Comparison of ENCODE assay signal across 9 cellular contexts in the genomic region with DNA sequence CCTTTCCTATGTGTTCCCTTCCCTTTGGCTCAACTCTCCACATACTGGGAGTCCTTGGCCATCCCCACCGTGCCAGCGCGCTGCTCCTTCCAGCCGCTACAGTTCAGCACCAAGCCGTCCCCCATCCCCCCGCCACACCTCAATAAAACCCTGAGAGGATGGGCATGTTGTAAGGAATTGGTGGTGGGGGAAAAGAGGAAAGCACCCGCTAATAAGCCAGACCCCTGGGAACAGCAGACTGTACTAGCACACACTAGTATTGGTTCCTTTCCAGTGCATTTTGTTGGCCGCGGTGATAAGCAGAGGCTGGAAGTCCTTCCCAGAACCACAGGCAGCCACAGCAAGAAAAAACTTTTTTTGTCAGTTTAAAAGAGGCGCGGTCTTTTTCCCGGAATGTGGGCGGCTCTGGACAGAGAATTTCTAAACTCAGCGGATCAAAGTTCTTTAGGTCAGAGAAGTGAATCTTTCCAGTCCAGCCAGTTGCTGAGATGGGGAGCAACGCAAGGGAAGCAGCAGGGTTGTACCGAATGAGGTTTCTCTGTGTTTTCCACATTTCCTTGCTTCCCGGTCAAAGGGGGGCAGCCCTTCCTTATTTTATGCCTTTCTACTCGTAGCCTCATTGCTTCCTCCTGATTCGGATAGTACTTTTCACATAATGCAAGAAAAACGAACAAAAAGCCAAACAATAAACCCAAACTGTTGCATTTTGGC. TPM values are rescaled to one million over a fixed set of nuclear protein-coding genes. Genes with fewer than 3 reads are reported as not detected.
A peak's percentile ranks its signal among the peaks of the same experiment; 100 is the strongest.
DNase-seq lines count a peak whose midpoint lies in the region; ATAC-seq and TF ChIP-seq lines count a peak whose summit lies in the region.
"Had no signal": no experiment of that assay in that cellular context is flagged by ENCODE, and none has a peak within 500 bp of the region (broad histone marks: within the 10 kb centered on the region; RNA-seq: fewer than 3 reads in every experiment).

No MANE protein-coding gene starts in this region.

- H3K4me1 Mint-ChIP-seq in nephron progenitor cell: peaks cover 20% of the 10 kb centered on the region

- no peaks in the 10 kb centered on the region for H3K9me3 Mint-ChIP-seq in nephron progenitor cell

- no peaks in the 10 kb centered on the region for H3K36me3 Mint-ChIP-seq in nephron progenitor cell (ENCODE audit: low read depth)

- peak; percentile 60 for DNase-seq in AG20443 (ENCODE audit: low spot score)
- peak; percentile 34 for DNase-seq in NCI-H460 (ENCODE audit: extremely low read depth, low read depth)
- no peak for DNase-seq in esophagus muscularis mucosa (ENCODE audit: extremely low spot score)
- peak; percentile 30 for DNase-seq in nephron progenitor cell
- no peak for DNase-seq in prostate gland (ENCODE audit: low spot score)
- DNase-seq in NK-92 treated with Interleukin-12 subunit alpha and Interleukin-12 subunit beta, amount 100 ng/mL, for 24 hours (lab: John Stamatoyannopoulos, UW): no peak

- peaks cover 37% of the 10 kb centered on the region for H3K27me3 Mint-ChIP-seq in nephron progenitor cell (ENCODE audit: low read depth, poor library complexity)

- H3K27ac ChIP-seq in esophagus muscularis mucosa (replicated peaks in 1 of 4) (no peak overlapping the region), prostate gland (no peak overlapping the region)
- H3K27ac ChIP-seq: adrenal gland had no signal

- intact Hi-C loops in esophagus muscularis mucosa (cut with DNase I) (loop anchor here (10.0 kb wide), 2 partner anchors 1198 to 1508 kb away; no protein-coding TSS in a partner anchor), prostate gland (cut with DNase I) (no loop called here)

- peak overlapping the region; percentile 92 for H3K4me3 Mint-ChIP-seq in nephron progenitor cell

- H3K4me1 ChIP-seq in esophagus muscularis mucosa: peaks cover 14 to 30% (median 25%) of the 10 kb centered on the region in 4 donors
- no peaks in the 10 kb centered on the region for H3K4me1 ChIP-seq in prostate gland (replicated peaks)

- no peak for TF ChIP-seq CTCF in esophagus muscularis mucosa (IDR thresholded peaks at IDR 0.05)
- no peak for TF ChIP-seq CTCF in nephron progenitor cell (IDR thresholded peaks at IDR 0.05)
- TF ChIP-seq CTCF in prostate gland (IDR thresholded peaks at IDR 0.05): no peak

- peaks cover 4 to 32% (median 13%) of the 10 kb centered on the region in 4 donors for H3K27me3 ChIP-seq in esophagus muscularis mucosa
- H3K27me3 ChIP-seq in prostate gland (replicated peaks; ENCODE audit: insufficient read depth): no peaks in the 10 kb centered on the region
- H3K27me3 ChIP-seq: adrenal gland had no signal

- no peaks in the 10 kb centered on the region for H3K36me3 ChIP-seq in esophagus muscularis mucosa
- no peaks in the 10 kb centered on the region for H3K36me3 ChIP-seq in prostate gland
- H3K36me3 ChIP-seq: adrenal gland had no signal

- WGBS in esophagus muscularis mucosa: 6% methylated on average over 20 of the region's 20 CpGs
- 5% methylated on average over 20 of the region's 20 CpGs for WGBS in prostate gland

- TF ChIP-seq POLR2A in esophagus muscularis mucosa (IDR thresholded peaks at IDR 0.05; ENCODE audit: low read depth) (no peak), prostate gland (IDR thresholded peaks at IDR 0.05) (no peak)

- ATAC-seq in GM19328 (IDR thresholded peaks at IDR 0.05; ENCODE audit: unreplicated experiment) (no peak), GM18517 (IDR thresholded peaks at IDR 0.05; ENCODE audit: unreplicated experiment) (no peak)

- H3K27ac Mint-ChIP-seq in nephron progenitor cell: no peak overlapping the region

- no peaks in the 10 kb centered on the region for H3K9me3 ChIP-seq in esophagus muscularis mucosa
- H3K9me3 ChIP-seq in prostate gland: no peaks in the 10 kb centered on the region
- H3K9me3 ChIP-seq: adrenal gland had no signal

- TF ChIP-seq EP300 in esophagus muscularis mucosa (IDR thresholded peaks at IDR 0.05): no peak

- H3K4me3 ChIP-seq in esophagus muscularis mucosa (peak overlapping the region; percentile 67 to 86 (median 74)), prostate gland (peak overlapping the region in 1 of 2 donors; percentile 59)

RNA-seq across cellular contexts. Expression of a gene that starts 2.1 kb away (rescaled TPM):
- total RNA-seq in NCI-H460 (2014; rRNA removed; shearing (Covaris generic)): 8.4 and 11.0 TPM in 2 replicates
- 11.3 and 18.9 TPM in 2 replicates for polyA plus RNA-seq in NCI-H460 (2014; cell fraction: nucleus; rRNA removed)
- 1 to 10 TPM; 1.2 to 2.1 (median 1.7) TPM for total RNA-seq in esophagus muscularis mucosa
- 1 to 10 TPM in 1 of 2 donors, under 1 TPM in 1; 0.09 to 2.0 TPM for total RNA-seq in prostate gland

Comparison
In these comparisons a context has a peak if more than half of its experiments do, and no peak if none do; other contexts are left out.
1. DNase-seq: peak in AG20443 (single experiment), NCI-H460 (single experiment) and nephron progenitor cell (single experiment); none in esophagus muscularis mucosa (single experiment), prostate gland (single experiment) and NK-92 treated with Interleukin-12 subunit alpha and Interleukin-12 subunit beta, amount 100 ng/mL, for 24 hours (single experiment).